Comparison of ENCODE assay signal across 8 cellular contexts in genomic region chr7:1044189-1045037, GRCh38. TPM values are rescaled to one million over a fixed set of nuclear protein-coding genes. Genes with fewer than 3 reads are reported as not detected.
A peak's percentile ranks its signal among the peaks of the same experiment; 100 is the strongest.
DNase-seq lines count a peak whose midpoint lies in the region; ATAC-seq, FAIRE-seq and TF ChIP-seq lines count a peak whose summit lies in the region.

TSS of gene GPR146 (plus strand) at chr7:1044546. CDS start at chr7:1057516, 12,970 bp downstream.

- DNase-seq in GM13977 (ENCODE audit: low spot score) = peak; percentile 100
- DNase-seq in NCI-H146 (lab: John Stamatoyannopoulos, UW) = peak; percentile 92
- peak; percentile 96 for DNase-seq in amniotic stem cell (lab: John Stamatoyannopoulos, UW)
- DNase-seq in left ventricle myocardium superior = peak; percentile 99
- peak; percentile 65 for DNase-seq in pulmonary artery endothelial cell (ENCODE audit: low read depth, low spot score)
- DNase-seq in urothelium cell line (ENCODE audit: low spot score) = peak; percentile 100

- TF ChIP-seq CTCF in GM13977 (IDR thresholded peaks at IDR 0.05; ENCODE audit: extremely low read depth, insufficient read depth, missing control alignments) = peak; percentile 41

- ATAC-seq in HG02852 (IDR thresholded peaks at IDR 0.05; ENCODE audit: unreplicated experiment) (peak; percentile 91), left ventricle myocardium superior (peak; percentile 94)

- peak; percentile 99 for FAIRE-seq in urothelium cell line (lab: Jason Lieb, UNC)

- intact Hi-C loops in T-helper 1 cell treated with Interleukin-12 subunit alpha and Interleukin-12 subunit beta and Interleukin-4 antibody, amounts not matched to agents 30 ng/mL and 1 ng/mL, for 36 hours (cut with micrococcal nuclease) = loop anchor here (1.0 to 10.0 kb wide), 12 partner anchors 16 to 1268 kb away; partner anchors contain the start of genes COX19, GET4, MICALL2 and SNX8
- intact Hi-C loops in left ventricle myocardium superior (cut with micrococcal nuclease) = no loop called here

- in situ Hi-C loops in GM13977 (cut with MboI; ENCODE audit: low pct_unique_long_range_greater_than_20kb, low sequenced_read_pairs, unreplicated experiment) = no loop called here

RNA-seq across cellular contexts. Expression of gene GPR146, which starts in this region (rescaled TPM):
- total RNA-seq in T-helper 1 cell treated with Interleukin-12 subunit alpha and Interleukin-12 subunit beta and Interleukin-4 antibody, amounts not matched to agents 30 ng/mL and 1 ng/mL, for 36 hours = 14.5 and 15.4 TPM in 2 replicates
- total RNA-seq in left ventricle myocardium superior = 41.5 TPM
- total RNA-seq in pulmonary artery endothelial cell = 17.4 and 29.8 TPM in 2 replicates

Comparison
In these comparisons a context has a peak if more than half of its experiments do, and no peak if none do; other contexts are left out.
1. Peak in every context shown above with its lines: DNase-seq and ATAC-seq.